ENCODE assay signal across 10 cellular contexts in genomic region chr11:16902979-16903378, GRCh38.
DNase-seq lines count a peak whose midpoint lies in the region; ATAC-seq, FAIRE-seq and TF ChIP-seq lines count a peak whose summit lies in the region.
"Had no signal": no experiment of that assay in that cellular context is flagged by ENCODE, and none has a peak within 500 bp of the region (broad histone marks: within the 10 kb centered on the region; RNA-seq: fewer than 3 reads in every experiment).

No MANE protein-coding gene starts in this region.

- H3K27ac Mint-ChIP-seq in activated B cell treated with CpG ODN at 0.5 μM for 24 hours = peak overlapping the region; percentile 92
- H3K27ac Mint-ChIP-seq in naive thymus-derived CD4-positive, alpha-beta T cell = peak overlapping the region in 2 of 9 donors; percentile 62 to 85

- no peaks in the 10 kb centered on the region for H3K9me3 ChIP-seq in A673 (ENCODE audit: low read depth, low read length, poor library complexity, severe bottlenecking)
- no peaks in the 10 kb centered on the region for H3K9me3 ChIP-seq in naive thymus-derived CD4-positive, alpha-beta T cell (ENCODE audit: control insufficient read depth in 2 of 3, low read length in 3 of 3)

- no peaks in the 10 kb centered on the region for H3K27me3 Mint-ChIP-seq in activated B cell treated with CpG ODN at 0.5 μM for 24 hours
- H3K27me3 Mint-ChIP-seq in naive thymus-derived CD4-positive, alpha-beta T cell = no peaks in the 10 kb centered on the region

- intact Hi-C loops in A673 (cut with micrococcal nuclease; ENCODE audit: unreplicated experiment) (no loop called here), activated B cell treated with CpG ODN at 0.5 μM for 24 hours (cut with micrococcal nuclease) (loop anchor here (1.0 to 10.0 kb wide), 7 partner anchors 21 to 452 kb away; partner anchors contain the start of genes NCR3LG1, NUCB2 and RPS13)
- intact Hi-C loops in naive thymus-derived CD4-positive, alpha-beta T cell (cut with micrococcal nuclease) = loop anchor here in 1 of 2 donors (2.0 kb wide), 1 partner anchor 22 kb away; no protein-coding TSS in a partner anchor

- TF ChIP-seq POLR2A in H54 (IDR thresholded peaks at IDR 0.05; ENCODE audit: low read depth, low read length) = no peak

- CTCF ChIA-PET in A673 (lab: Charles Lee) (no interaction called here), activated B cell treated with CpG ODN at 0.5 μM for 24 hours (lab: Charles Lee) (interaction anchor here (1.0 to 1.4 kb wide), 2 partner anchors 83 to 160 kb away, joined by 4 to 5 read pairs; no protein-coding TSS in a partner anchor)
- CTCF ChIA-PET in naive thymus-derived CD4-positive, alpha-beta T cell (lab: Charles Lee) = no interaction called here

- no peaks in the 10 kb centered on the region for H3K36me3 Mint-ChIP-seq in activated B cell treated with CpG ODN at 0.5 μM for 24 hours (ENCODE audit: low read depth)
- H3K36me3 Mint-ChIP-seq in naive thymus-derived CD4-positive, alpha-beta T cell = peaks cover 0 to 4% (median 3%) of the 10 kb centered on the region in 5 donors

- H3K9me3 Mint-ChIP-seq in activated B cell treated with CpG ODN at 0.5 μM for 24 hours = no peaks in the 10 kb centered on the region
- H3K9me3 Mint-ChIP-seq in naive thymus-derived CD4-positive, alpha-beta T cell = peaks cover 0 to 6% (median 2%) of the 10 kb centered on the region in 11 donors

- no TSS peak for BruUV-seq in A673 (replicated peaks; lab: Mats Ljungman, UMichigan)

- no peaks in the 10 kb centered on the region for H3K36me3 ChIP-seq in A673 (ENCODE audit: insufficient read depth, low read length, poor library complexity, severe bottlenecking)
- H3K36me3 ChIP-seq in naive thymus-derived CD4-positive, alpha-beta T cell (ENCODE audit: control insufficient read depth in 2 of 3, insufficient read depth in 3 of 3, low read length in 3 of 3) = no peaks in the 10 kb centered on the region

- ATAC-seq in GM18907 (IDR thresholded peaks at IDR 0.05; ENCODE audit: unreplicated experiment) = peak; percentile 81
- peak; percentile 74 for ATAC-seq in HG02973 (IDR thresholded peaks at IDR 0.05; ENCODE audit: unreplicated experiment)
- peak; percentile 64 for ATAC-seq in activated B cell treated with CpG ODN at 0.5 μM for 24 hours (ENCODE audit: low read depth)
- ATAC-seq in naive thymus-derived CD4-positive, alpha-beta T cell = no peak
- ATAC-seq in left lobe of liver = no peak

- H3K27ac ChIP-seq in A673 (ENCODE audit: low read depth, low read length, poor library complexity, severe bottlenecking) = peak overlapping the region; percentile 72
- H3K27ac ChIP-seq in naive thymus-derived CD4-positive, alpha-beta T cell (ENCODE audit: low read depth, low read length) = no peak overlapping the region

- POLR2A ChIA-PET in A673 (lab: Charles Lee; ENCODE audit: low non-redundant PET) (no interaction called here), activated B cell treated with CpG ODN at 0.5 μM for 24 hours (lab: Charles Lee) (interaction anchor here (1.4 to 2.1 kb wide), 3 partner anchors 19 to 174 kb away, joined by 6 to 8 read pairs (median 7); partner anchors contain the start of gene RPS13)
- POLR2A ChIA-PET in naive thymus-derived CD4-positive, alpha-beta T cell (lab: Charles Lee) = interaction anchor here (0.6 kb wide), 1 partner anchor 208 kb away, joined by 3 read pairs; no protein-coding TSS in a partner anchor

- no peak for FAIRE-seq in H54 (lab: Jason Lieb, UNC)

- DNase-seq in A673 (ENCODE audit: low spot score) (peak; percentile 48), activated B cell treated with CpG ODN at 0.5 μM for 24 hours (no peak), GM19238 (ENCODE audit: insufficient read length, low spot score) (no peak), left lobe of liver (ENCODE audit: low spot score) (no peak), H54 (ENCODE audit: insufficient read length, low spot score) (no peak)
- DNase-seq in naive thymus-derived CD4-positive, alpha-beta T cell = no peak
- DNase-seq: islet precursor cell, NCI-H2081 treated with DMSO at 0.1 percent for 48 hours had no signal

- no peaks in the 10 kb centered on the region for H3K27me3 ChIP-seq in A673 (replicated peaks; ENCODE audit: insufficient read depth, low read depth, low read length, poor library complexity)
- H3K27me3 ChIP-seq in naive thymus-derived CD4-positive, alpha-beta T cell (ENCODE audit: control insufficient read depth in 2 of 2, insufficient read depth in 2 of 2, low read length in 2 of 2) = no peaks in the 10 kb centered on the region

- TF ChIP-seq CTCF in A673 (conservative IDR thresholded peaks at IDR 0.05; ENCODE audit: low read depth, low read length) (no peak), activated B cell treated with CpG ODN at 0.5 μM for 24 hours (IDR thresholded peaks at IDR 0.05) (no peak)

- no peak overlapping the region for H3K4me3 ChIP-seq in A673 (ENCODE audit: low read depth, low read length, poor library complexity, severe bottlenecking)
- H3K4me3 ChIP-seq in naive thymus-derived CD4-positive, alpha-beta T cell (ENCODE audit: low read length) = no peak overlapping the region

- peaks cover 43% of the 10 kb centered on the region for H3K4me1 ChIP-seq in A673 (ENCODE audit: insufficient read depth, low read length, poor library complexity, severe bottlenecking)
- no peaks in the 10 kb centered on the region for H3K4me1 ChIP-seq in naive thymus-derived CD4-positive, alpha-beta T cell (ENCODE audit: control insufficient read depth in 2 of 2, insufficient read depth in 2 of 2, low read length in 2 of 2)

- peaks cover 32% of the 10 kb centered on the region for H3K4me1 Mint-ChIP-seq in activated B cell treated with CpG ODN at 0.5 μM for 24 hours
- H3K4me1 Mint-ChIP-seq in naive thymus-derived CD4-positive, alpha-beta T cell = peaks cover 0 to 32% (median 5%) of the 10 kb centered on the region in 7 donors

- H3K4me3 Mint-ChIP-seq in activated B cell treated with CpG ODN at 0.5 μM for 24 hours = peak overlapping the region; percentile 74
- H3K4me3 Mint-ChIP-seq in naive thymus-derived CD4-positive, alpha-beta T cell = peak overlapping the region in 1 of 10 donors; percentile 62

Comparison
In these comparisons a context has a peak if more than half of its experiments do, and no peak if none do; other contexts are left out.
1. ATAC-seq: peak in GM18907 (single experiment), HG02973 (single experiment) and activated B cell treated with CpG ODN at 0.5 μM for 24 hours (single experiment); none in naive thymus-derived CD4-positive, alpha-beta T cell (single experiment) and left lobe of liver (single experiment).